ENCODE assay signal across 1 cellular context in genomic region chr9:90600029-90600428, GRCh38.
TF ChIP-seq lines count a peak whose summit lies in the region.

No MANE protein-coding gene starts in this region.

TF ChIP-seq in WTC11, 78 proteins besides CTCF, POLR2A, EP300 and RAD21 (continued from another document):
- TF ChIP-seq AFF4 (CRISPR knock-in tag; IDR thresholded peaks at IDR 0.05; ENCODE audit: borderline replicate concordance), result no peak
- TF ChIP-seq IRF2 (CRISPR knock-in tag; IDR thresholded peaks at IDR 0.05; ENCODE audit: borderline replicate concordance, low read depth), result no peak
- no peak for TF ChIP-seq MYBL2 (CRISPR knock-in tag; IDR thresholded peaks at IDR 0.05)
- no peak for TF ChIP-seq ZNF532 (CRISPR knock-in tag; IDR thresholded peaks at IDR 0.05; ENCODE audit: borderline replicate concordance)
- no peak for TF ChIP-seq NFE2L1 (CRISPR knock-in tag; IDR thresholded peaks at IDR 0.05)
- TF ChIP-seq MLX (CRISPR knock-in tag; IDR thresholded peaks at IDR 0.05), result no peak
- no peak for TF ChIP-seq USF2 (CRISPR knock-in tag; IDR thresholded peaks at IDR 0.05)
